Comparison of ENCODE assay signal across 19 cellular contexts in the genomic region with DNA sequence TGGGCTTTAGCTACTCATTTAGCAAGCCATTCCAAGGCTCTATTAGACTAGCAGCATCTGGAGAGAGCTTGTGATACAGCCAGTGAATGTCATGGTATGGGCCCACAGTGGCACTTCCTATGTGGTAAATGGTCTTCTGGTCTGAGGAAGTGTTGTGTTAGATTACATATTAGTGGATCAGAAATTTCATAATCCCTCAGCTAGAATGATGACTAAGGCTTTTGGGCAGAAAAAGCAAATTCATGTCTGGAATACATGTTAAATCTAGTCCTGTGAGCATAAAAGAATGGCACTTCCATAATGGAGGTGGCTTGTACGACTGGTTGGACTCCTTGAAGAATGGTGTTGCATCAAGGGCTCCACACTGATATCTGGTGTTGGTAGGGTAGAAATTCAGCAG.
DNase-seq lines count a peak whose midpoint lies in the region; ATAC-seq and TF ChIP-seq lines count a peak whose summit lies in the region.
"Had no signal": no experiment of that assay in that cellular context is flagged by ENCODE, and none has a peak within 500 bp of the region (broad histone marks: within the 10 kb centered on the region; RNA-seq: fewer than 3 reads in every experiment).

No MANE protein-coding gene starts in this region.

- H3K4me3 ChIP-seq in cardiac fibroblast (replicated peaks in 1 of 2; ENCODE audit: low read depth in 2 of 2, low read length in 2 of 2) (no peak overlapping the region), neutrophil (ENCODE audit: low read depth in 1 of 2, low read length in 1 of 2) (no peak overlapping the region), uterus (no peak overlapping the region)
- H3K4me3 ChIP-seq: psoas muscle, SJSA1, suprapubic skin had no signal

- TF ChIP-seq POLR2A in uterus (IDR thresholded peaks at IDR 0.05) = no peak

- H3K27ac ChIP-seq in neutrophil (peak overlapping the region; percentile 57), uterus (no peak overlapping the region)
- H3K27ac ChIP-seq: psoas muscle, SJSA1, suprapubic skin had no signal

- ATAC-seq in GM19467 (IDR thresholded peaks at IDR 0.05; ENCODE audit: unreplicated experiment) (peak; percentile 60), GM21529 (IDR thresholded peaks at IDR 0.05; ENCODE audit: unreplicated experiment) (no peak)
- ATAC-seq: left cardiac atrium, psoas muscle had no signal

- no peak for TF ChIP-seq CTCF in cardiac fibroblast (IDR thresholded peaks at IDR 0.05; ENCODE audit: low read depth, low read length)
- no peak for TF ChIP-seq CTCF in neutrophil (IDR thresholded peaks at IDR 0.05)
- no peak for TF ChIP-seq CTCF in uterus (IDR thresholded peaks at IDR 0.05)

- H3K36me3 ChIP-seq in neutrophil = no peaks in the 10 kb centered on the region
- no peaks in the 10 kb centered on the region for H3K36me3 ChIP-seq in uterus
- H3K36me3 ChIP-seq: SJSA1, suprapubic skin had no signal

- H3K9me3 ChIP-seq in neutrophil (no peaks in the 10 kb centered on the region), uterus (no peaks in the 10 kb centered on the region)
- H3K9me3 ChIP-seq: psoas muscle, SJSA1, suprapubic skin had no signal

- intact Hi-C loops in uterus (cut with DNase I; ENCODE audit: low total_unique reads) = no loop called here

- DNase-seq in NOMO-1 treated with DMSO at 0.1 percent for 48 hours (lab: John Stamatoyannopoulos, UW; ENCODE audit: unreplicated experiment) (peak; percentile 76), cardiac fibroblast (ENCODE audit: low read depth in 2 of 2) (peak; percentile 32 to 43), SHP77 (lab: John Stamatoyannopoulos, UW) (no peak), uterus (no peak)
- DNase-seq: activated CD4-positive, alpha-beta T cell treated with anti-CD3 and anti-CD28 coated beads, Interleukin-2, amount 10 ng/mL, durations not matched to agents 24 days and 14 days; activated CD8-positive, alpha-beta memory T cell treated with anti-CD3 and anti-CD28 coated beads, Interleukin-2, amount 50 U/mL, for 4 hours; activated gamma-delta T cell; amygdala; hypothalamus; left cardiac atrium; NCI-H1092 treated with DMSO at 0.1 percent for 48 hours; NCI-H2081; psoas muscle; stimulated activated CD8-positive, alpha-beta memory T cell treated with anti-CD3 and anti-CD28 coated beads, Interleukin-4, amount 100 ng/mL, for 48 hours had no signal

- no peaks in the 10 kb centered on the region for H3K27me3 ChIP-seq in neutrophil
- no peaks in the 10 kb centered on the region for H3K27me3 ChIP-seq in uterus
- H3K27me3 ChIP-seq: SJSA1, suprapubic skin had no signal

- peaks cover 11 to 15% of the 10 kb centered on the region in 2 experiments for H3K4me1 ChIP-seq in neutrophil (ENCODE audit: control insufficient read depth in 1 of 2, insufficient read depth in 1 of 2, low read depth in 1 of 2, low read length in 1 of 2)
- no peaks in the 10 kb centered on the region for H3K4me1 ChIP-seq in uterus
- H3K4me1 ChIP-seq: psoas muscle, SJSA1, suprapubic skin had no signal

Comparison
In these comparisons a context has a peak if more than half of its experiments do, and no peak if none do; other contexts are left out.
1. DNase-seq: peak in NOMO-1 treated with DMSO at 0.1 percent for 48 hours (single experiment) and cardiac fibroblast (2 of 2); none in SHP77 (0 of 2) and uterus (0 of 2).